ENCODE assay signal across 8 cellular contexts in the genomic region with DNA sequence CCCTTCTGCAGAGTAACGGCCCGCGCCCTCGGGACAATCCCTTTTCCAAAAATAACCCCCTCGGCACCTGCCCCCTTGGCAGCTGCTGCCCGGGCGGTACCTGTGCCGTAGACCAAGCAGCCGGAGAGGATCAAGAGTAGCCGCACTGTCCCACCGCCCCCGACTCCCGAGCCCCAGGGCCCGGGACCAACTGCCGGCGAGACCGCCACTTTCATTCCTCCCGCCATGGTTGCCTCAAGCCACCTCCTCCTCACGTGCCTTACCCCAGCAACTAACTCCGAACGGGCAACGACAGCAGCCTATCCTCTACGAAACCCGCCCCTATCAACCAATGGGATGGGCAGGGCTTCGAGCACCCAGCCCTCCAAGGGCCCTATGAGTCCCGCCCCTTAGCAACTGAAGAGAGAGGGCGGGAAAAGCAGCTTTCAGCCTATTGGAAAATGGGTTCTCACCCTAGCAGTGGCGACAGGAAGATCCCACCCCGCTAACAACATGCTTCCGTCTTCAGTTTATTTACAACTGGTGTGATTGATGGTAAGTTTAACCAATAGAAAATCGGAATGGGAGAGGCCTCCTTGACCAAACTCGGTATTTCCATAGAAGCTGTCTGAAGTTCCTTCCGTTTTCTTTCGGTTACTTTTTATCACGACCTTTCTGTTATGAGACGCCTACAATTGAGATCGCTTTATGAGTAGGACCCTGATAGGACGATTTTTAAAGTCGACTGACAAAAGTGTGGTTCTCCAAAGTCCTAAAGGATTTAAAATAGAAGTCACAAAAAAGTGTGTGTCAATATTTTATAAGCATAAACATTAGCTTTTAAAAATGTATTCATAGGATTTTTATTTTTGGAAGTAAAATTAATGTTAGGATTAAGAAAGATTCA. TPM values are rescaled to one million over a fixed set of nuclear protein-coding genes. Genes with fewer than 3 reads are reported as not detected.
DNase-seq lines count a peak whose midpoint lies in the region; ATAC-seq, FAIRE-seq and TF ChIP-seq lines count a peak whose summit lies in the region.

A gene with protein sequence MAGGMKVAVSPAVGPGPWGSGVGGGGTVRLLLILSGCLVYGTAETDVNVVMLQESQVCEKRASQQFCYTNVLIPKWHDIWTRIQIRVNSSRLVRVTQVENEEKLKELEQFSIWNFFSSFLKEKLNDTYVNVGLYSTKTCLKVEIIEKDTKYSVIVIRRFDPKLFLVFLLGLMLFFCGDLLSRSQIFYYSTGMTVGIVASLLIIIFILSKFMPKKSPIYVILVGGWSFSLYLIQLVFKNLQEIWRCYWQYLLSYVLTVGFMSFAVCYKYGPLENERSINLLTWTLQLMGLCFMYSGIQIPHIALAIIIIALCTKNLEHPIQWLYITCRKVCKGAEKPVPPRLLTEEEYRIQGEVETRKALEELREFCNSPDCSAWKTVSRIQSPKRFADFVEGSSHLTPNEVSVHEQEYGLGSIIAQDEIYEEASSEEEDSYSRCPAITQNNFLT (minus strand): TSS at position 273 of the 886 bp plus-strand sequence. CDS start 46 bp downstream, at position 227.

- H2AFZ ChIP-seq in HepG2 (ENCODE audit: low read length) = peak within 1 kb of the TSS; percentile 33

- peak within 1 kb of the TSS; percentile 87 to 94 (median 92) for H3K27ac Mint-ChIP-seq in CD14-positive monocyte

- H3K9ac ChIP-seq in HepG2 (ENCODE audit: insufficient read depth, low read depth, low read length) = peak within 1 kb of the TSS; percentile 74

- intact Hi-C loops in CD14-positive monocyte (cut with micrococcal nuclease) = loop anchor here in 1 of 2 donors (5.0 kb wide), 1 partner anchor 34 kb away; the partner anchor contains the start of gene STAT6
- intact Hi-C loops in HepG2 (cut with micrococcal nuclease; ENCODE audit: unreplicated experiment) = loop anchor here (1.0 to 2.0 kb wide), 2 partner anchors 8 to 14 kb away; no protein-coding TSS in a partner anchor

- CTCF ChIA-PET in HepG2 (lab: Yijun Ruan, JAX; ENCODE audit: low intra/inter-chr PET ratio, low total read pairs) = no interaction called here

- FAIRE-seq in HepG2 (lab: Jason Lieb, UNC) = peak; percentile 100

- peak within 1 kb of the TSS; percentile 69 for H3K27ac ChIP-seq in HepG2 (ENCODE audit: extremely low read length, insufficient read depth, low read length)

- no peaks in the 10 kb centered on the region for H3K9me3 Mint-ChIP-seq in CD14-positive monocyte

- no TSS peak for BruUV-seq in HepG2 (replicated peaks; lab: Mats Ljungman, UMichigan)

- ATAC-seq in GM19397 (IDR thresholded peaks at IDR 0.05; ENCODE audit: unreplicated experiment) = peak; percentile 95
- peak; percentile 95 for ATAC-seq in HG03571 (IDR thresholded peaks at IDR 0.05; ENCODE audit: unreplicated experiment)
- peak; percentile 99 for ATAC-seq in HepG2

- peaks cover 8% of the 10 kb centered on the region for H3K79me2 ChIP-seq in HepG2 (ENCODE audit: insufficient read depth, low read length)

- H3K4me3 ChIP-seq in HepG2 (replicated peaks in 1 of 3; ENCODE audit: insufficient read depth in 1 of 3, low read depth in 2 of 3, low read length in 3 of 3) = peak within 1 kb of the TSS; percentile 86 to 91 (median 87)

- TF ChIP-seq RAD21 in HepG2 (CRISPR knock-in tag; IDR thresholded peaks at IDR 0.05) = 0 out of 2 replicates have a peak, but pooled peaks have one; percentile 17

- H3K27me3 Mint-ChIP-seq in CD14-positive monocyte (ENCODE audit: low read depth in 3 of 3) = no peaks in the 10 kb centered on the region

- H3K4me1 Mint-ChIP-seq in CD14-positive monocyte = peaks cover 23% of the 10 kb centered on the region

- peaks cover 8% of the 10 kb centered on the region for H3K4me1 ChIP-seq in HepG2 (ENCODE audit: insufficient read depth, low read length)

- peak; percentile 70 to 74 for TF ChIP-seq POLR2A in HepG2 (IDR thresholded peaks at IDR 0.05; ENCODE audit: insufficient read depth in 1 of 2, low read depth in 2 of 2, low read length in 2 of 2)

- no peaks in the 10 kb centered on the region for H3K27me3 ChIP-seq in HepG2 (ENCODE audit: control insufficient read depth in 1 of 2, insufficient read depth in 2 of 2, low read length in 2 of 2)

- in situ Hi-C loops in HepG2 (cut with HindIII; ENCODE audit: extremely low pct_ligation_motif_present, low pct_unique_long_range_greater_than_20kb) = no loop called here

- TF ChIP-seq CTCF in CD14-positive monocyte (IDR thresholded peaks at IDR 0.05) (no peak), HepG2 (CRISPR knock-in tag; IDR thresholded peaks at IDR 0.05) (no peak)

- no peaks in the 10 kb centered on the region for H4K20me1 ChIP-seq in HepG2 (ENCODE audit: insufficient read depth, low read length)

- H3K4me3 Mint-ChIP-seq in CD14-positive monocyte = peak within 1 kb of the TSS; percentile 95

- no peaks in the 10 kb centered on the region for H3K9me3 ChIP-seq in HepG2 (ENCODE audit: low read length)

- peak within 1 kb of the TSS; percentile 79 for H3K4me2 ChIP-seq in HepG2 (ENCODE audit: low read depth, low read length)

- peak in 1 of 2 experiments; percentile 24; a peak in 1 of 4 replicates for TF ChIP-seq EP300 in HepG2 (IDR thresholded peaks at IDR 0.05; ENCODE audit: low read depth in 2 of 2, low read length in 2 of 2)
- TF ChIP-seq EP300 in HepG2 (CRISPR knock-in tag; IDR thresholded peaks at IDR 0.05; ENCODE audit: borderline replicate concordance) = no peak

- H3K36me3 ChIP-seq in HepG2 (replicated peaks in 1 of 2; ENCODE audit: control insufficient read depth in 1 of 2, insufficient read depth in 2 of 2, low read length in 2 of 2) = no peaks in the 10 kb centered on the region

- POLR2A ChIA-PET in HepG2 (lab: Yijun Ruan, JAX) = interaction anchor here (0.8 to 3.9 kb wide), 23 partner anchors 9 to 433 kb away, joined by 3 to 132 read pairs (median 7); partner anchors contain the start of genes ATP5F1B, LRP1, MYO1A and NAB2

- peak; percentile 99 for DNase-seq in CD14-positive monocyte (ENCODE audit: low spot score)
- peak; percentile 100 for DNase-seq in NCI-H82 (lab: John Stamatoyannopoulos, UW)
- peak; percentile 91 to 95 for DNase-seq in activated CD4-positive, alpha-beta T cell treated with anti-CD3 and anti-CD28 coated beads, Interleukin-2, amount 50 U/mL, for 48 hours
- DNase-seq in dermis microvascular lymphatic vessel endothelial cell (ENCODE audit: low read depth in 2 of 2) = peak; percentile 100
- DNase-seq in HepG2 (ENCODE audit: low spot score) = peak; percentile 100
- peak; percentile 97 for DNase-seq in stimulated activated CD4-positive, alpha-beta T cell treated with anti-CD3 and anti-CD28 coated beads, Interleukin-4, amount 100 ng/mL, for 24 hours

- under 1% methylated on average over 28 of the region's 39 CpGs for WGBS in HepG2 (ENCODE audit: low lambda C conversion rate)

- no peaks in the 10 kb centered on the region for H3K36me3 Mint-ChIP-seq in CD14-positive monocyte

TF ChIP-seq in HepG2, 621 proteins besides CTCF, POLR2A, EP300 and RAD21 (continues in another document):
- TF ChIP-seq HNF4A (CRISPR knock-in tag; IDR thresholded peaks at IDR 0.05) = no peak
- TF ChIP-seq, protein P1, sequence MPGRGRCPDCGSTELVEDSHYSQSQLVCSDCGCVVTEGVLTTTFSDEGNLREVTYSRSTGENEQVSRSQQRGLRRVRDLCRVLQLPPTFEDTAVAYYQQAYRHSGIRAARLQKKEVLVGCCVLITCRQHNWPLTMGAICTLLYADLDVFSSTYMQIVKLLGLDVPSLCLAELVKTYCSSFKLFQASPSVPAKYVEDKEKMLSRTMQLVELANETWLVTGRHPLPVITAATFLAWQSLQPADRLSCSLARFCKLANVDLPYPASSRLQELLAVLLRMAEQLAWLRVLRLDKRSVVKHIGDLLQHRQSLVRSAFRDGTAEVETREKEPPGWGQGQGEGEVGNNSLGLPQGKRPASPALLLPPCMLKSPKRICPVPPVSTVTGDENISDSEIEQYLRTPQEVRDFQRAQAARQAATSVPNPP (CRISPR knock-in tag; IDR thresholded peaks at IDR 0.05) = peak; percentile 60; the same call in 1 of the 2 replicates
- no peak for TF ChIP-seq NR2F1 (CRISPR knock-in tag; IDR thresholded peaks at IDR 0.05)
- TF ChIP-seq, protein P2, sequence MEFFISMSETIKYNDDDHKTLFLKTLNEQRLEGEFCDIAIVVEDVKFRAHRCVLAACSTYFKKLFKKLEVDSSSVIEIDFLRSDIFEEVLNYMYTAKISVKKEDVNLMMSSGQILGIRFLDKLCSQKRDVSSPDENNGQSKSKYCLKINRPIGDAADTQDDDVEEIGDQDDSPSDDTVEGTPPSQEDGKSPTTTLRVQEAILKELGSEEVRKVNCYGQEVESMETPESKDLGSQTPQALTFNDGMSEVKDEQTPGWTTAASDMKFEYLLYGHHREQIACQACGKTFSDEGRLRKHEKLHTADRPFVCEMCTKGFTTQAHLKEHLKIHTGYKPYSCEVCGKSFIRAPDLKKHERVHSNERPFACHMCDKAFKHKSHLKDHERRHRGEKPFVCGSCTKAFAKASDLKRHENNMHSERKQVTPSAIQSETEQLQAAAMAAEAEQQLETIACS (CRISPR knock-in tag; IDR thresholded peaks at IDR 0.05) = no peak
- peak; percentile 74; the same call in 1 of the 2 replicates for TF ChIP-seq HOXA3 (CRISPR knock-in tag; IDR thresholded peaks at IDR 0.05)

RNA-seq across cellular contexts. Expression of the gene that starts here (rescaled TPM):
- polyA plus RNA-seq in CD14-positive monocyte = 1 to 10 TPM; 1.9 to 2.2 TPM
- total RNA-seq in dermis microvascular lymphatic vessel endothelial cell = 5.5 and 6.1 TPM in 2 replicates
- 8.3 and 12.9 TPM in 2 replicates for total RNA-seq in HepG2 (2016; rRNA removed; fragmentation: Illumina TruSeq; extraction: Trizol)
- total RNA-seq in HepG2 (2016; cell fraction: cytosol; rRNA removed; fragmentation: Illumina TruSeq; extraction: Trizol; ENCODE audit: low read depth) = 1.1 and 1.5 TPM in 2 replicates
- 8.4 and 12.6 TPM in 2 replicates for total RNA-seq in HepG2 (2016; cell fraction: insoluble cytoplasmic fraction; rRNA removed; fragmentation: Illumina TruSeq; extraction: Trizol)
- total RNA-seq in HepG2 (2016; cell fraction: membrane; rRNA removed; fragmentation: Illumina TruSeq; extraction: Trizol) = 3.9 and 4.4 TPM in 2 replicates
- total RNA-seq in HepG2 (2016; cell fraction: nucleus; rRNA removed; fragmentation: Illumina TruSeq; extraction: Trizol) = 18.4 and 20.1 TPM in 2 replicates
- 7.4 and 11.4 TPM in 2 replicates for polyA plus RNA-seq in HepG2 (2011; rRNA removed)
- polyA plus RNA-seq in HepG2 (2011; cell fraction: cytosol; rRNA removed) = 4.1 and 4.8 TPM in 2 replicates
- polyA plus RNA-seq in HepG2 (2011; cell fraction: nucleus; rRNA removed) = 14.3 and 15.1 TPM in 2 replicates
- polyA plus RNA-seq in HepG2 (2012) = 4.5 and 6.4 TPM in 2 replicates
- 0.51 and 0.62 TPM in 2 replicates for polyA plus RNA-seq in HepG2 (2016; cell fraction: cytosol; fragmentation: Illumina TruSeq; extraction: Trizol; ENCODE audit: low read depth)
- polyA plus RNA-seq in HepG2 (2016; cell fraction: insoluble cytoplasmic fraction; fragmentation: Illumina TruSeq; extraction: Trizol; ENCODE audit: low read depth) = 5.7 and 6.0 TPM in 2 replicates
- 1.6 and 1.9 TPM in 2 replicates for polyA plus RNA-seq in HepG2 (2016; cell fraction: membrane; fragmentation: Illumina TruSeq; extraction: Trizol; ENCODE audit: low read depth)
- polyA plus RNA-seq in HepG2 (2016; cell fraction: nucleus; fragmentation: Illumina TruSeq; extraction: Trizol; ENCODE audit: insufficient read depth, low read depth) = 24.7 and 25.8 TPM in 2 replicates
- polyA minus RNA-seq in HepG2 (2011; rRNA and poly(A)+ RNA removed; ENCODE audit: low replicate concordance) = 11.6 and 44.1 TPM in 2 replicates
- polyA minus RNA-seq in HepG2 (2011; cell fraction: cytosol; rRNA and poly(A)+ RNA removed) = 3.4 and 5.6 TPM in 2 replicates
- polyA minus RNA-seq in HepG2 (2011; cell fraction: nucleus; rRNA and poly(A)+ RNA removed) = 11.1 and 11.2 TPM in 2 replicates

Comparison
In these comparisons a context has a peak if more than half of its experiments do, and no peak if none do; other contexts are left out.
1. Peak in every context shown above with its lines: DNase-seq, ATAC-seq, H3K4me3 ChIP-seq and H3K27ac ChIP-seq.